1 cellular context compared by ENCODE assay signal in genomic region chr10:47384148-47384921, GRCh38.
TF ChIP-seq lines count a peak whose summit lies in the region.

TSS of gene ZNF488 (minus strand) at chr10:47384293. CDS start at chr10:47368829, 15,464 bp downstream.

TF ChIP-seq in IMR-90, 13 proteins besides CTCF, POLR2A, EP300 and RAD21:
- TF ChIP-seq ELK1 (IDR thresholded peaks at IDR 0.05; ENCODE audit: borderline replicate concordance, low read depth, low read length) = no peak
- TF ChIP-seq MAZ (IDR thresholded peaks at IDR 0.05; ENCODE audit: borderline replicate concordance, low read depth, low read length) = peak; percentile 40; the same call in 1 of the 2 replicates
- TF ChIP-seq RFX5 (IDR thresholded peaks at IDR 0.05; ENCODE audit: low read depth, low read length) = no peak
- TF ChIP-seq SMC3 (IDR thresholded peaks at IDR 0.05; ENCODE audit: low read depth, low read length) = no peak
